Comparison of ENCODE assay signal across 10 cellular contexts in genomic region chr3:182969277-182969676, GRCh38. TPM values are rescaled to one million over a fixed set of nuclear protein-coding genes. Genes with fewer than 3 reads are reported as not detected.
DNase-seq lines count a peak whose midpoint lies in the region; ATAC-seq, FAIRE-seq and TF ChIP-seq lines count a peak whose summit lies in the region.
"Had no signal": no experiment of that assay in that cellular context is flagged by ENCODE, and none has a peak within 500 bp of the region (broad histone marks: within the 10 kb centered on the region; RNA-seq: fewer than 3 reads in every experiment).

No MANE protein-coding gene starts in this region.

- H3K9me3 ChIP-seq in Karpas-422 (ENCODE audit: low read length), result no peaks in the 10 kb centered on the region
- H3K9me3 ChIP-seq in naive thymus-derived CD4-positive, alpha-beta T cell (ENCODE audit: control insufficient read depth in 2 of 3, low read length in 3 of 3), result no peaks in the 10 kb centered on the region

- DNase-seq in Calu3 (no peak), Karpas-422 (no peak), bronchial epithelial cell (ENCODE audit: low read depth) (peak; percentile 23), retina (no peak), occipital lobe (lab: John Stamatoyannopoulos, UW) (no peak)
- DNase-seq in natural killer cell treated with Interleukin-12 subunit alpha and Interleukin-12 subunit beta and Interleukin-15 and Interleukin-18, amount 100 ng/mL, for 72 hours (ENCODE audit: low spot score), result no peak
- DNase-seq in activated CD4-positive, alpha-beta memory T cell treated with anti-CD3 and anti-CD28 coated beads for 36 hours, result no peak
- DNase-seq in naive thymus-derived CD4-positive, alpha-beta T cell, result no peak
- DNase-seq: naive thymus-derived CD8-positive, alpha-beta T cell; NCI-H2081 had no signal

- POLR2A ChIA-PET in activated CD4-positive, alpha-beta memory T cell treated with anti-CD3 and anti-CD28 coated beads for 36 hours (lab: Charles Lee), result interaction anchor here (0.6 to 1.4 kb wide), 2 partner anchors 10 to 71 kb away, joined by 4 read pairs; no protein-coding TSS in a partner anchor
- POLR2A ChIA-PET in naive thymus-derived CD4-positive, alpha-beta T cell (lab: Charles Lee), result interaction anchor here (0.6 to 2.4 kb wide), 2 partner anchors 9 to 198 kb away, joined by 6 to 17 read pairs; no protein-coding TSS in a partner anchor

- peaks cover 44% of the 10 kb centered on the region for H3K4me1 Mint-ChIP-seq in Calu3 (ENCODE audit: low read depth, unreplicated experiment)
- peaks cover 35 to 41% of the 10 kb centered on the region in 2 donors for H3K4me1 Mint-ChIP-seq in natural killer cell treated with Interleukin-12 subunit alpha and Interleukin-12 subunit beta and Interleukin-15 and Interleukin-18, amount 100 ng/mL, for 72 hours (ENCODE audit: low read depth in 2 of 2)
- peaks cover 58% of the 10 kb centered on the region for H3K4me1 Mint-ChIP-seq in activated CD4-positive, alpha-beta memory T cell treated with anti-CD3 and anti-CD28 coated beads for 36 hours (ENCODE audit: low read depth)
- H3K4me1 Mint-ChIP-seq in naive thymus-derived CD4-positive, alpha-beta T cell, result peaks cover 38 to 80% (median 72%) of the 10 kb centered on the region in 7 donors

- H3K4me2 ChIP-seq in Karpas-422 (ENCODE audit: low read depth, low read length, poor library complexity, severe bottlenecking), result no peak overlapping the region

- no peaks in the 10 kb centered on the region for H4K20me1 ChIP-seq in Karpas-422 (ENCODE audit: insufficient read depth, low read depth, low read length)

- H3K9me2 ChIP-seq in Karpas-422 (replicated peaks; ENCODE audit: insufficient read depth, low read length), result no peaks in the 10 kb centered on the region

- ATAC-seq in natural killer cell treated with Interleukin-12 subunit alpha and Interleukin-12 subunit beta and Interleukin-15 and Interleukin-18, amount 100 ng/mL, for 72 hours, result no peak
- ATAC-seq in naive thymus-derived CD4-positive, alpha-beta T cell, result no peak
- ATAC-seq: naive thymus-derived CD8-positive, alpha-beta T cell had no signal

- no peak overlapping the region for H3K4me3 Mint-ChIP-seq in Calu3 (ENCODE audit: low read depth, unreplicated experiment)
- no peak overlapping the region for H3K4me3 Mint-ChIP-seq in natural killer cell treated with Interleukin-12 subunit alpha and Interleukin-12 subunit beta and Interleukin-15 and Interleukin-18, amount 100 ng/mL, for 72 hours
- no peak overlapping the region for H3K4me3 Mint-ChIP-seq in activated CD4-positive, alpha-beta memory T cell treated with anti-CD3 and anti-CD28 coated beads for 36 hours
- no peak overlapping the region for H3K4me3 Mint-ChIP-seq in naive thymus-derived CD4-positive, alpha-beta T cell

- TF ChIP-seq CTCF in Calu3 (IDR thresholded peaks at IDR 0.05; ENCODE audit: unreplicated experiment) (no peak), bronchial epithelial cell (IDR thresholded peaks at IDR 0.05; ENCODE audit: insufficient read depth, low read length, severe bottlenecking) (no peak)

- H3K27ac ChIP-seq in Karpas-422 (ENCODE audit: low read length), result peak overlapping the region; percentile 29
- no peak overlapping the region for H3K27ac ChIP-seq in naive thymus-derived CD4-positive, alpha-beta T cell (ENCODE audit: low read depth, low read length)

- peaks cover 28% of the 10 kb centered on the region for H3K36me3 Mint-ChIP-seq in Calu3 (ENCODE audit: insufficient read depth, unreplicated experiment)
- no peaks in the 10 kb centered on the region for H3K36me3 Mint-ChIP-seq in natural killer cell treated with Interleukin-12 subunit alpha and Interleukin-12 subunit beta and Interleukin-15 and Interleukin-18, amount 100 ng/mL, for 72 hours
- no peaks in the 10 kb centered on the region for H3K36me3 Mint-ChIP-seq in activated CD4-positive, alpha-beta memory T cell treated with anti-CD3 and anti-CD28 coated beads for 36 hours
- H3K36me3 Mint-ChIP-seq in naive thymus-derived CD4-positive, alpha-beta T cell, result peaks cover 0 to 10% (median 7%) of the 10 kb centered on the region in 5 donors

- no peak for FAIRE-seq in bronchial epithelial cell (lab: Jason Lieb, UNC)

- CTCF ChIA-PET in Calu3 (lab: Charles Lee), result interaction anchor here (1.1 kb wide), 1 partner anchor 9 kb away, joined by 5 read pairs; no protein-coding TSS in a partner anchor
- CTCF ChIA-PET in activated CD4-positive, alpha-beta memory T cell treated with anti-CD3 and anti-CD28 coated beads for 36 hours (lab: Charles Lee), result no interaction called here
- CTCF ChIA-PET in naive thymus-derived CD4-positive, alpha-beta T cell (lab: Charles Lee), result no interaction called here

- intact Hi-C loops in Calu3 (cut with micrococcal nuclease; ENCODE audit: unreplicated experiment), result no loop called here
- intact Hi-C loops in activated CD4-positive, alpha-beta memory T cell treated with anti-CD3 and anti-CD28 coated beads for 36 hours (cut with micrococcal nuclease), result loop anchor here (1.0 to 5.0 kb wide), 5 partner anchors 10 to 468 kb away; partner anchors contain the start of gene MCCC1
- intact Hi-C loops in naive thymus-derived CD4-positive, alpha-beta T cell (cut with micrococcal nuclease), result loop anchor here in 1 of 2 donors (1.0 kb wide), 1 partner anchor 10 kb away; no protein-coding TSS in a partner anchor

- peak overlapping the region; percentile 77 for H3K27ac Mint-ChIP-seq in Calu3 (ENCODE audit: unreplicated experiment)
- peak overlapping the region; percentile 81 to 88 for H3K27ac Mint-ChIP-seq in natural killer cell treated with Interleukin-12 subunit alpha and Interleukin-12 subunit beta and Interleukin-15 and Interleukin-18, amount 100 ng/mL, for 72 hours
- H3K27ac Mint-ChIP-seq in activated CD4-positive, alpha-beta memory T cell treated with anti-CD3 and anti-CD28 coated beads for 36 hours, result no peak overlapping the region
- H3K27ac Mint-ChIP-seq in naive thymus-derived CD4-positive, alpha-beta T cell, result peak overlapping the region in 3 of 9 donors; percentile 0 to 87 (median 17)

- H3K9ac ChIP-seq in Karpas-422 (ENCODE audit: low read length), result no peak overlapping the region

- no peaks in the 10 kb centered on the region for H3K9me3 Mint-ChIP-seq in Calu3 (ENCODE audit: low read depth, unreplicated experiment)
- no peaks in the 10 kb centered on the region for H3K9me3 Mint-ChIP-seq in natural killer cell treated with Interleukin-12 subunit alpha and Interleukin-12 subunit beta and Interleukin-15 and Interleukin-18, amount 100 ng/mL, for 72 hours
- H3K9me3 Mint-ChIP-seq in activated CD4-positive, alpha-beta memory T cell treated with anti-CD3 and anti-CD28 coated beads for 36 hours, result no peaks in the 10 kb centered on the region
- no peaks in the 10 kb centered on the region for H3K9me3 Mint-ChIP-seq in naive thymus-derived CD4-positive, alpha-beta T cell
- H3K9me3 Mint-ChIP-seq: naive thymus-derived CD8-positive, alpha-beta T cell had no signal

- H3K4me3 ChIP-seq in Karpas-422 (ENCODE audit: low read length) (no peak overlapping the region), bronchial epithelial cell (ENCODE audit: low read depth, low read length) (no peak overlapping the region)
- H3K4me3 ChIP-seq in naive thymus-derived CD4-positive, alpha-beta T cell (ENCODE audit: low read length), result no peak overlapping the region

- peaks cover 99% of the 10 kb centered on the region for H3K79me2 ChIP-seq in Karpas-422 (ENCODE audit: low read length)

- H3K27me3 ChIP-seq in Karpas-422 (ENCODE audit: low read length) (no peaks in the 10 kb centered on the region), bronchial epithelial cell (ENCODE audit: control insufficient read depth, insufficient read depth, low read length) (no peaks in the 10 kb centered on the region)
- H3K27me3 ChIP-seq in naive thymus-derived CD4-positive, alpha-beta T cell (ENCODE audit: control insufficient read depth in 2 of 2, insufficient read depth in 2 of 2, low read length in 2 of 2), result no peaks in the 10 kb centered on the region

- H3K4me1 ChIP-seq in Karpas-422 (ENCODE audit: low read length), result peaks cover 63% of the 10 kb centered on the region
- H3K4me1 ChIP-seq in naive thymus-derived CD4-positive, alpha-beta T cell (ENCODE audit: control insufficient read depth in 2 of 2, insufficient read depth in 2 of 2, low read length in 2 of 2), result peaks cover 0 to 17% of the 10 kb centered on the region in 2 donors

- H2AFZ ChIP-seq in Karpas-422 (ENCODE audit: low read length), result no peak overlapping the region

- no peaks in the 10 kb centered on the region for H3K27me3 Mint-ChIP-seq in Calu3 (ENCODE audit: unreplicated experiment)
- H3K27me3 Mint-ChIP-seq in natural killer cell treated with Interleukin-12 subunit alpha and Interleukin-12 subunit beta and Interleukin-15 and Interleukin-18, amount 100 ng/mL, for 72 hours, result no peaks in the 10 kb centered on the region
- no peaks in the 10 kb centered on the region for H3K27me3 Mint-ChIP-seq in activated CD4-positive, alpha-beta memory T cell treated with anti-CD3 and anti-CD28 coated beads for 36 hours
- no peaks in the 10 kb centered on the region for H3K27me3 Mint-ChIP-seq in naive thymus-derived CD4-positive, alpha-beta T cell
- H3K27me3 Mint-ChIP-seq: naive thymus-derived CD8-positive, alpha-beta T cell had no signal

- H3K36me3 ChIP-seq in Karpas-422 (ENCODE audit: insufficient read depth, low read length) (peaks cover 10% of the 10 kb centered on the region; the same call in 1 of the 2 replicates), bronchial epithelial cell (ENCODE audit: control insufficient read depth, insufficient read depth, low read length) (no peaks in the 10 kb centered on the region)
- H3K36me3 ChIP-seq in naive thymus-derived CD4-positive, alpha-beta T cell (ENCODE audit: control insufficient read depth in 2 of 3, insufficient read depth in 3 of 3, low read length in 3 of 3), result no peaks in the 10 kb centered on the region

- no TSS peak for BruUV-seq in Calu3 (replicated peaks; lab: Mats Ljungman, UMichigan)

RNA-seq across cellular contexts. Expression of gene DCUN1D1, which starts 11.1 kb away (rescaled TPM):
- total RNA-seq in Calu3 (2022), result 98.7 and 99.3 TPM in 2 replicates
- total RNA-seq in Karpas-422 (2014; rRNA removed; shearing (Covaris generic); ENCODE audit: low replicate concordance), result 24.1 and 70.1 TPM in 2 replicates
- total RNA-seq in bronchial epithelial cell, result 26.1 and 34.7 TPM in 2 replicates
- 10 to 100 TPM; 49.6 to 55.9 TPM for total RNA-seq in natural killer cell treated with Interleukin-12 subunit alpha and Interleukin-12 subunit beta and Interleukin-15 and Interleukin-18, amount 100 ng/mL, for 72 hours
- 10 to 100 TPM; 47.5 to 53.5 TPM for total RNA-seq in activated CD4-positive, alpha-beta memory T cell treated with anti-CD3 and anti-CD28 coated beads for 36 hours
- 94.1 TPM for total RNA-seq in occipital lobe
- total RNA-seq in naive thymus-derived CD4-positive, alpha-beta T cell, result 10 to 100 TPM; 23.7 to 53.0 (median 34.0) TPM
- polyA plus RNA-seq in naive thymus-derived CD4-positive, alpha-beta T cell, result 10 to 100 TPM; 22.2 to 23.9 TPM
